15 cellular contexts compared by ENCODE assay signal in genomic region chr6:99471638-99472037, GRCh38. TPM values are rescaled to one million over a fixed set of nuclear protein-coding genes. Genes with fewer than 3 reads are reported as not detected.
DNase-seq lines count a peak whose midpoint lies in the region; ATAC-seq and TF ChIP-seq lines count a peak whose summit lies in the region.
"Had no signal": no experiment of that assay in that cellular context is flagged by ENCODE, and none has a peak within 500 bp of the region (broad histone marks: within the 10 kb centered on the region; RNA-seq: fewer than 3 reads in every experiment).

No MANE protein-coding gene starts in this region.

- H3K9me3 Mint-ChIP-seq in GM23338 (no peaks in the 10 kb centered on the region), WTC11 (no peaks in the 10 kb centered on the region)

- WGBS in hepatocyte (ENCODE audit: low lambda C conversion rate, missing lambda C conversion rate) = 78% methylated on average over 2 of the region's 2 CpGs

- no peaks in the 10 kb centered on the region for H3K27me3 ChIP-seq in BE2C
- H3K27me3 ChIP-seq in GM23338 (ENCODE audit: insufficient read depth) = no peaks in the 10 kb centered on the region
- no peaks in the 10 kb centered on the region for H3K27me3 ChIP-seq in osteoblast (ENCODE audit: insufficient read depth, low read length)
- no peaks in the 10 kb centered on the region for H3K27me3 ChIP-seq in hepatocyte

- no peaks in the 10 kb centered on the region for H3F3A ChIP-seq in GM23338 (replicated peaks; ENCODE audit: low read depth)

- H3K4me1 ChIP-seq in BE2C (0 out of 2 replicates have a peak, but pooled peaks cover 2% of the 10 kb centered on the region), GM23338 (ENCODE audit: insufficient read depth) (no peaks in the 10 kb centered on the region), osteoblast (ENCODE audit: insufficient read depth, low read length) (no peaks in the 10 kb centered on the region), hepatocyte (ENCODE audit: insufficient read depth) (no peaks in the 10 kb centered on the region)

- no peak for TF ChIP-seq CTCF in BE2C (IDR thresholded peaks at IDR 0.05; ENCODE audit: low read depth, low read length)
- no peak for TF ChIP-seq CTCF in GM23338 (conservative IDR thresholded peaks at IDR 0.05; ENCODE audit: low read depth in 2 of 2)
- TF ChIP-seq CTCF in WTC11 (IDR thresholded peaks at IDR 0.05) = no peak
- no peak for TF ChIP-seq CTCF in osteoblast (IDR thresholded peaks at IDR 0.05; ENCODE audit: extremely low read depth, low read depth, low read length)
- TF ChIP-seq CTCF in GM13976 (IDR thresholded peaks at IDR 0.05; ENCODE audit: borderline replicate concordance, control extremely low read depth, extremely low read depth, insufficient read depth, missing control alignments) = no peak
- TF ChIP-seq CTCF in hepatocyte (IDR thresholded peaks at IDR 0.05; ENCODE audit: poor library complexity) = no peak

- ATAC-seq in GM23338 (no peak), WTC11 (no peak)

- H3K4me1 Mint-ChIP-seq in GM23338 = no peaks in the 10 kb centered on the region
- no peaks in the 10 kb centered on the region for H3K4me1 Mint-ChIP-seq in WTC11

- H3K27ac Mint-ChIP-seq in GM23338 (no peak overlapping the region), WTC11 (peak overlapping the region; percentile 39; the same call in 1 of the 2 replicates)

- H3K9me3 ChIP-seq in BE2C = no peaks in the 10 kb centered on the region
- H3K9me3 ChIP-seq in osteoblast (ENCODE audit: low read depth, low read length) = no peaks in the 10 kb centered on the region
- no peaks in the 10 kb centered on the region for H3K9me3 ChIP-seq in hepatocyte (ENCODE audit: low read depth)
- H3K9me3 ChIP-seq: HAP-1 had no signal

- H3K36me3 Mint-ChIP-seq in GM23338 (ENCODE audit: low read depth) (peaks cover 8% of the 10 kb centered on the region; the same call in 2 of the 3 replicates), WTC11 (peaks cover 19% of the 10 kb centered on the region)

- H3K4me3 ChIP-seq in BE2C (ENCODE audit: low read depth, low read length) = no peak overlapping the region
- no peak overlapping the region for H3K4me3 ChIP-seq in GM23338
- H3K4me3 ChIP-seq in osteoblast (ENCODE audit: insufficient read depth, low read length) = no peak overlapping the region
- no peak overlapping the region for H3K4me3 ChIP-seq in hepatocyte
- H3K4me3 ChIP-seq: HAP-1 had no signal

- peaks cover 3% of the 10 kb centered on the region; the same call in 1 of the 2 replicates for H4K20me1 ChIP-seq in GM23338 (replicated peaks; ENCODE audit: insufficient read depth)
- H4K20me1 ChIP-seq in osteoblast (ENCODE audit: insufficient read depth, low read length) = no peaks in the 10 kb centered on the region
- H4K20me1 ChIP-seq in hepatocyte (ENCODE audit: insufficient read depth, poor library complexity, severe bottlenecking) = no peaks in the 10 kb centered on the region

- H3K27me3 Mint-ChIP-seq in GM23338 (ENCODE audit: insufficient read depth, low read depth, poor library complexity) = no peaks in the 10 kb centered on the region
- H3K27me3 Mint-ChIP-seq in WTC11 (ENCODE audit: low read depth) = no peaks in the 10 kb centered on the region

- in situ Hi-C loops in GM13976 (cut with MboI; ENCODE audit: low sequenced_read_pairs, unreplicated experiment) = loop anchor here (5.0 kb wide), 1 partner anchor 271 kb away; no protein-coding TSS in a partner anchor

- no peak overlapping the region for H3K4me2 ChIP-seq in GM23338
- H3K4me2 ChIP-seq in osteoblast (ENCODE audit: insufficient read depth, low read length) = no peak overlapping the region
- H3K4me2 ChIP-seq in hepatocyte = no peak overlapping the region

- H3K79me2 ChIP-seq in GM23338 (replicated peaks; ENCODE audit: insufficient read depth) (no peaks in the 10 kb centered on the region), osteoblast (ENCODE audit: insufficient read depth, low read length) (no peaks in the 10 kb centered on the region), hepatocyte (no peaks in the 10 kb centered on the region)

- H3K9me2 ChIP-seq in GM23338 (ENCODE audit: insufficient read depth) (no peaks in the 10 kb centered on the region), hepatocyte (replicated peaks; ENCODE audit: insufficient read depth) (no peaks in the 10 kb centered on the region)

- POLR2A ChIA-PET in WTC11 (lab: Charles Lee) = no interaction called here

- H3K27ac ChIP-seq in GM23338 (ENCODE audit: low read depth) = 0 out of 2 replicates have a peak overlapping the region, but pooled peaks have one; percentile 6
- no peak overlapping the region for H3K27ac ChIP-seq in osteoblast (ENCODE audit: low read depth, low read length)
- no peak overlapping the region for H3K27ac ChIP-seq in hepatocyte

- H2AFZ ChIP-seq in GM23338 (no peak overlapping the region), osteoblast (ENCODE audit: low read length) (no peak overlapping the region), hepatocyte (no peak overlapping the region)

- H3K36me3 ChIP-seq in BE2C (peaks cover 5% of the 10 kb centered on the region; the same call in 1 of the 2 replicates), GM23338 (ENCODE audit: insufficient read depth) (peaks cover 4% of the 10 kb centered on the region; the same call in 1 of the 2 replicates), osteoblast (ENCODE audit: insufficient read depth, low read length) (peaks cover 5% of the 10 kb centered on the region), hepatocyte (replicated peaks; ENCODE audit: insufficient read depth, low read depth) (no peaks in the 10 kb centered on the region)
- H3K36me3 ChIP-seq: HAP-1 had no signal

- DNase-seq in BE2C = peak; percentile 15
- no peak for DNase-seq in GM23338 (ENCODE audit: low spot score)
- no peak for DNase-seq in WTC11 (ENCODE audit: low spot score)
- peak; percentile 10 for DNase-seq in osteoblast (ENCODE audit: insufficient read length, low spot score, missing footprints)
- no peak for DNase-seq in NCI-H524 treated with DMSO at 0.1 percent for 48 hours (lab: John Stamatoyannopoulos, UW)
- DNase-seq in GM13976 (ENCODE audit: low spot score) = no peak
- no peak for DNase-seq in hepatocyte (ENCODE audit: low spot score)
- DNase-seq: AML-193, COR-L47, DMS153, NCI-H2029 treated with DMSO at 0.1 percent for 48 hours, NCI-H524, OCI-M1, SIG-M5 had no signal

- no peak overlapping the region for H3K4me3 Mint-ChIP-seq in GM23338
- H3K4me3 Mint-ChIP-seq in WTC11 = no peak overlapping the region

- CTCF ChIA-PET in WTC11 (lab: Charles Lee) = no interaction called here

TF ChIP-seq in GM23338, 12 proteins besides CTCF, POLR2A, EP300 and RAD21:
- TF ChIP-seq CREB1 (CRISPR knock-in tag; IDR thresholded peaks at IDR 0.05; ENCODE audit: low read depth) = no peak
- no peak for TF ChIP-seq JUNB (IDR thresholded peaks at IDR 0.05; ENCODE audit: unreplicated experiment)
- TF ChIP-seq ZNF114 (CRISPR knock-in tag; IDR thresholded peaks at IDR 0.05) = no peak
- no peak for TF ChIP-seq ZNF331 (CRISPR knock-in tag; IDR thresholded peaks at IDR 0.05; ENCODE audit: low read depth)
- no peak for TF ChIP-seq NANOG (IDR thresholded peaks at IDR 0.05; ENCODE audit: borderline replicate concordance)
- TF ChIP-seq ETS1 (IDR thresholded peaks at IDR 0.05) = no peak
- no peak for TF ChIP-seq POLR2AphosphoS5 (IDR thresholded peaks at IDR 0.05; ENCODE audit: low read depth)
- no peak for TF ChIP-seq EZH2phosphoT487 (IDR thresholded peaks at IDR 0.05; ENCODE audit: unreplicated experiment)
- TF ChIP-seq EZH2 (IDR thresholded peaks at IDR 0.05; ENCODE audit: low read depth, unreplicated experiment) = no peak

TF ChIP-seq in WTC11, 78 proteins besides CTCF, POLR2A, EP300 and RAD21 (continues in another document):
- TF ChIP-seq ELF4 (CRISPR knock-in tag; IDR thresholded peaks at IDR 0.05; ENCODE audit: low read depth) (no peak), TEAD4 (CRISPR knock-in tag; IDR thresholded peaks at IDR 0.05) (no peak), SP1 (CRISPR knock-in tag; conservative IDR thresholded peaks at IDR 0.05) (no peak), RELA (CRISPR knock-in tag; IDR thresholded peaks at IDR 0.05; ENCODE audit: borderline replicate concordance) (no peak), NFYB (CRISPR knock-in tag; conservative IDR thresholded peaks at IDR 0.05; ENCODE audit: low read depth) (no peak), KAT7 (CRISPR knock-in tag; IDR thresholded peaks at IDR 0.05; ENCODE audit: borderline replicate concordance) (no peak), ZBTB43 (CRISPR knock-in tag; IDR thresholded peaks at IDR 0.05) (no peak)

RNA-seq across cellular contexts. Expression of gene USP45, which starts 43.6 kb away (rescaled TPM):
- 4.6 TPM for polyA plus RNA-seq in BE2C (2012; ENCODE audit: insufficient read depth, insufficient read length, low read depth)
- total RNA-seq in GM23338 (2014; rRNA removed; shearing (Covaris generic)) = 24.9 and 27.1 TPM in 2 replicates
- polyA plus RNA-seq in GM23338 (2016; fragmentation: Nextera tagmentation; extraction: Ambion mirVana) = 14.9 and 18.2 TPM in 2 replicates
- 22.4 to 34.7 TPM (median 25.7 TPM) in 3 replicates for total RNA-seq in WTC11 (2021)
- 18.1 and 24.5 TPM in 2 replicates for total RNA-seq in osteoblast
- 10.3 and 14.2 TPM in 2 replicates for total RNA-seq in hepatocyte
- 5.8 and 8.8 TPM in 2 replicates for polyA plus RNA-seq in hepatocyte

RNA-seq across cellular contexts. Expression of gene PNISR, which starts 46.5 kb away (rescaled TPM):
- polyA plus RNA-seq in BE2C (2012; ENCODE audit: insufficient read depth, insufficient read length, low read depth) = 79.2 TPM
- 124 and 135 TPM in 2 replicates for total RNA-seq in GM23338 (2014; rRNA removed; shearing (Covaris generic))
- polyA plus RNA-seq in GM23338 (2016; fragmentation: Nextera tagmentation; extraction: Ambion mirVana) (241 and 270 TPM in 2 replicates), hepatocyte (88.7 and 117 TPM in 2 replicates)
- total RNA-seq in WTC11 (2021) (150 to 156 TPM (median 155 TPM) in 3 replicates), osteoblast (78.2 and 81.9 TPM in 2 replicates), hepatocyte (80.8 and 85.7 TPM in 2 replicates)

Comparison
In these comparisons a context has a peak if more than half of its experiments do, and no peak if none do; other contexts are left out.
1. DNase-seq: peak in BE2C (single experiment) and osteoblast (single experiment); none in GM23338 (single experiment), WTC11 (single experiment), NCI-H524 treated with DMSO at 0.1 percent for 48 hours (single experiment), GM13976 (single experiment) and hepatocyte (single experiment).